In the genomic region with DNA sequence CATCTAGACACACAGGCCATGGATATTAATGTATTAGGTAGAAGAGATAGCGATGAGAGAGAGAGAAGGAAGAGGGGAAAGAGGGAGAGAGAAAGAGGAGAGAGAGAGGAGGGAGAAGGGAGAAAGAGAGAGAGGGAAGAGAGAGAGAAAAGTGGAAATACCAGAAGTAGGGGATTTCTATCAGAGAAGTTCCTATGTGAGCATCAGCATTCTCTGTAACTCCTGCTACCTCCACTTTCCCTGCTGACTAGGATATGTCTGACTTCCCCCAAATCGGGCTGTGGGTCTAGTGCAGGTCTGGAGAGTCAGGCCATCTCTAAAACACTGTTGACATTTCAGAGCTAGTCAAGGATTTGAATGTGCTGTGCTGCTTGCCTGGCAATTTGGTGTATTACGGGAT, we compare ENCODE assay signal across 8 cellular contexts. TPM values are rescaled to one million over a fixed set of nuclear protein-coding genes. Genes with fewer than 3 reads are reported as not detected.
A peak's percentile ranks its signal among the peaks of the same experiment; 100 is the strongest.
DNase-seq lines count a peak whose midpoint lies in the region; ATAC-seq and TF ChIP-seq lines count a peak whose summit lies in the region.
"Had no signal": no experiment of that assay in that cellular context is flagged by ENCODE, and none has a peak within 500 bp of the region (broad histone marks: within the 10 kb centered on the region; RNA-seq: fewer than 3 reads in every experiment).

No MANE protein-coding gene starts in this region.

- H3K36me3 Mint-ChIP-seq in dendritic cell treated with granulocyte-macrophage colony-stimulating factor and Interleukin-4, amounts not matched to agents 40 ng/mL and 50 ng/mL, for 4 days (ENCODE audit: low read depth): peaks cover 71% of the 10 kb centered on the region

- TF ChIP-seq CTCF in Loucy (conservative IDR thresholded peaks at IDR 0.05; ENCODE audit: low read length): no peak

- H3K4me3 Mint-ChIP-seq in dendritic cell treated with granulocyte-macrophage colony-stimulating factor and Interleukin-4, amounts not matched to agents 40 ng/mL and 50 ng/mL, for 4 days: peak overlapping the region; percentile 97

- H3K9ac ChIP-seq in Loucy (ENCODE audit: low read depth, low read length, poor library complexity, severe bottlenecking) (peak overlapping the region; percentile 99), skeletal muscle tissue (ENCODE audit: low read depth in 1 of 3, low read length in 3 of 3) (no peak overlapping the region)

- H2AFZ ChIP-seq in Loucy (ENCODE audit: low read length): no peak overlapping the region

- peaks cover 26% of the 10 kb centered on the region for H3F3A ChIP-seq in Loucy (ENCODE audit: low read depth)

- H3K36me3 ChIP-seq in Loucy (ENCODE audit: insufficient read depth, low read length) (peaks cover 16% of the 10 kb centered on the region; the same call in 1 of the 2 replicates), skeletal muscle tissue (ENCODE audit: control insufficient read depth in 3 of 3, insufficient read depth in 3 of 3, low read length in 3 of 3) (no peaks in the 10 kb centered on the region)

- peaks cover 80% of the 10 kb centered on the region for H4K20me1 ChIP-seq in Loucy (ENCODE audit: insufficient read depth, low read length, poor library complexity, severe bottlenecking)

- peaks cover 92% of the 10 kb centered on the region for H3K79me2 ChIP-seq in Loucy (ENCODE audit: insufficient read depth, low read length)

- H3K4me1 ChIP-seq in Loucy (ENCODE audit: insufficient read depth, low read length, poor library complexity, severe bottlenecking) (peaks cover 68% of the 10 kb centered on the region), skeletal muscle tissue (ENCODE audit: control insufficient read depth in 3 of 3, insufficient read depth in 3 of 3, low read length in 3 of 3) (peaks cover 0 to 13% (median 5%) of the 10 kb centered on the region in 3 donors)

- H3K27ac ChIP-seq in skeletal muscle tissue (ENCODE audit: low read depth, low read length): peak overlapping the region; percentile 71

- H3K4me3 ChIP-seq in GM08714 (ENCODE audit: low read length): peak overlapping the region; percentile 39; the same call in 1 of the 2 replicates
- H3K4me3 ChIP-seq in Loucy (ENCODE audit: low read length, poor library complexity, severe bottlenecking): peak overlapping the region; percentile 79
- peak overlapping the region in 2 of 3 donors; percentile 14 to 21 for H3K4me3 ChIP-seq in skeletal muscle tissue (ENCODE audit: low read length in 3 of 3)

- H3K9me2 ChIP-seq in Loucy (replicated peaks; ENCODE audit: low read depth, low read length): no peaks in the 10 kb centered on the region

- no peak for ATAC-seq in GM21723 (IDR thresholded peaks at IDR 0.05; ENCODE audit: unreplicated experiment)

- H3K9me3 ChIP-seq in Loucy (ENCODE audit: insufficient read depth, low read depth, low read length) (no peaks in the 10 kb centered on the region), skeletal muscle tissue (ENCODE audit: control insufficient read depth in 3 of 3, low read length in 3 of 3) (no peaks in the 10 kb centered on the region)

- H3K9me3 Mint-ChIP-seq in dendritic cell treated with granulocyte-macrophage colony-stimulating factor and Interleukin-4, amounts not matched to agents 40 ng/mL and 50 ng/mL, for 4 days: no peaks in the 10 kb centered on the region

- peak overlapping the region; percentile 93 for H3K4me2 ChIP-seq in Loucy (ENCODE audit: low read depth, low read length, poor library complexity, severe bottlenecking)

- DNase-seq in HK-2 (ENCODE audit: unreplicated experiment) (no peak), NCI-H2227 treated with DMSO at 0.1 percent for 48 hours (lab: John Stamatoyannopoulos, UW) (no peak)
- DNase-seq: NCI-H2171 treated with DMSO at 0.1 percent for 48 hours had no signal

- H3K27me3 Mint-ChIP-seq in dendritic cell treated with granulocyte-macrophage colony-stimulating factor and Interleukin-4, amounts not matched to agents 40 ng/mL and 50 ng/mL, for 4 days: no peaks in the 10 kb centered on the region

- H3K27ac Mint-ChIP-seq in dendritic cell treated with granulocyte-macrophage colony-stimulating factor and Interleukin-4, amounts not matched to agents 40 ng/mL and 50 ng/mL, for 4 days: peak overlapping the region; percentile 99

- peaks cover 9% of the 10 kb centered on the region for H3K27me3 ChIP-seq in Loucy (ENCODE audit: insufficient read depth, low read length, poor library complexity, severe bottlenecking)
- H3K27me3 ChIP-seq in skeletal muscle tissue (ENCODE audit: control insufficient read depth in 3 of 3, insufficient read depth in 3 of 3, low read length in 3 of 3): no peaks in the 10 kb centered on the region

- intact Hi-C loops in dendritic cell treated with granulocyte-macrophage colony-stimulating factor and Interleukin-4, amounts not matched to agents 40 ng/mL and 50 ng/mL, for 4 days (cut with micrococcal nuclease): loop anchor here (5.0 to 10.0 kb wide), 2 partner anchors 185 to 567 kb away; a partner anchor contains a TSS

- peaks cover 58% of the 10 kb centered on the region for H3K4me1 Mint-ChIP-seq in dendritic cell treated with granulocyte-macrophage colony-stimulating factor and Interleukin-4, amounts not matched to agents 40 ng/mL and 50 ng/mL, for 4 days (ENCODE audit: low read depth)

RNA-seq across cellular contexts. Expression of gene ARHGDIB, which starts 3.6 kb away (rescaled TPM):
- 17.2 TPM for total RNA-seq in skeletal muscle tissue

RNA-seq across cellular contexts. Expression of gene PDE6H, which starts 15.1 kb away (rescaled TPM):
- not detected for total RNA-seq in skeletal muscle tissue

RNA-seq across cellular contexts. Expression of gene ERP27, which starts 19.4 kb away (rescaled TPM):
- not detected for total RNA-seq in skeletal muscle tissue

Comparison
In these comparisons a context has a peak if more than half of its experiments do, and no peak if none do; other contexts are left out.
1. H3K4me3 ChIP-seq: peak in every context shown above with its lines; median percentile 79 in Loucy; 39 in GM08714; 18 in skeletal muscle tissue.